In genomic region chr1:11610629-11611180, GRCh38 we compare ENCODE assay signal across 23 cellular contexts. TPM values are rescaled to one million over a fixed set of nuclear protein-coding genes. Genes with fewer than 3 reads are reported as not detected.
"Had no signal": no experiment of that assay in that cellular context is flagged by ENCODE, and none has a peak within 500 bp of the region (broad histone marks: within the 10 kb centered on the region; RNA-seq: fewer than 3 reads in every experiment).

No MANE protein-coding gene starts in this region.

- H3K9me3 ChIP-seq: adrenal gland, SJCRH30, SK-N-SH had no signal

- H3K36me3 ChIP-seq: adrenal gland, SJCRH30 had no signal

- H3K4me1 ChIP-seq: adrenal gland, SJCRH30 had no signal

- DNase-seq: activated CD4-positive, alpha-beta T cell treated with anti-CD3 and anti-CD28 coated beads for 48 hours; activated CD4-positive, alpha-beta T cell treated with anti-CD3 and anti-CD28 coated beads, Interleukin-2, amount 50 U/mL, for 4 hours; activated CD4-positive, CD25-positive, alpha-beta regulatory T cell treated with anti-CD3 and anti-CD28 coated beads, Interleukin-2, amount 50 U/mL, for 72 hours; activated CD8-positive, alpha-beta memory T cell treated with anti-CD3 and anti-CD28 coated beads, Interleukin-2, amount 50 U/mL, for 48 hours; activated CD8-positive, alpha-beta T cell treated with anti-CD3 and anti-CD28 coated beads, Interleukin-2, amount 10 ng/mL, durations not matched to agents 7 days and 5 days; activated naive CD4-positive, alpha-beta T cell treated with anti-CD3 and anti-CD28 coated beads, Interleukin-2, amount 50 U/mL, for 16 hours; activated naive CD8-positive, alpha-beta T cell treated with anti-CD3 and anti-CD28 coated beads, Interleukin-2, amount 10 ng/mL, durations not matched to agents 7 days and 5 days; activated T-cell treated with anti-CD3 and anti-CD28 coated beads, Interleukin-2, amount 50 U/mL, for 1 hour; adrenal gland; anterior cingulate cortex; cerebellar nuclear complex; KG1; NCI-H146; NCI-H187 treated with DMSO at 0.1 percent for 48 hours; NCI-H2081 treated with DMSO at 0.1 percent for 48 hours; NCI-H226; NCI-H510A treated with DMSO at 0.1 percent for 48 hours; OCI-M1; Right ventricle myocardium superior; SK-N-SH had no signal

- H3K27me3 ChIP-seq: adrenal gland had no signal

- H3K9ac ChIP-seq: SK-N-SH had no signal

- H3K27ac ChIP-seq: adrenal gland, RWPE1, SJCRH30 had no signal

- H3K4me3 ChIP-seq: adrenal gland, SJCRH30 had no signal

RNA-seq across cellular contexts. Expression of gene FBXO2, which starts 43.5 kb away (rescaled TPM):
- total RNA-seq: LHCN-M2, SJCRH30 had no signal

RNA-seq across cellular contexts. Expression of gene FBXO44, which starts 44.0 kb away (rescaled TPM):
- total RNA-seq: SJCRH30 had no signal

RNA-seq across cellular contexts. Expression of gene FBXO6, which starts 53.3 kb away (rescaled TPM):
- total RNA-seq: SJCRH30 had no signal
